In genomic region chr14:37842106-37842505, GRCh38 we compare ENCODE assay signal across 33 cellular contexts.
"Had no signal": no experiment of that assay in that cellular context is flagged by ENCODE, and none has a peak within 500 bp of the region (broad histone marks: within the 10 kb centered on the region; RNA-seq: fewer than 3 reads in every experiment).

No MANE protein-coding gene starts in this region.

- H3K9me3 Mint-ChIP-seq: activated CD4-positive, alpha-beta memory T cell treated with anti-CD3 and anti-CD28 coated beads for 36 hours had no signal

- H3K27ac Mint-ChIP-seq: activated CD4-positive, alpha-beta memory T cell treated with anti-CD3 and anti-CD28 coated beads for 36 hours; activated CD4-positive, alpha-beta T cell treated with anti-CD3 and anti-CD28 coated beads for 36 hours; activated CD4-positive, alpha-beta T cell treated with anti-CD3 and anti-CD28 coated beads, Interleukin-2, amount 10 ng/mL, durations not matched to agents 24 days and 14 days; activated CD8-positive, alpha-beta memory T cell treated with anti-CD3 and anti-CD28 coated beads, Interleukin-2, amount 10 ng/mL, durations not matched to agents 7 days and 5 days; activated CD8-positive, alpha-beta T cell treated with anti-CD3 and anti-CD28 coated beads, Interleukin-2, amount 10 ng/mL, durations not matched to agents 7 days and 5 days; activated naive CD4-positive, alpha-beta T cell treated with anti-CD3 and anti-CD28 coated beads for 36 hours; activated naive CD4-positive, alpha-beta T cell treated with anti-CD3 and anti-CD28 coated beads, Interleukin-2, amount 50 U/mL, for 24 hours; activated naive CD8-positive, alpha-beta T cell treated with anti-CD3 and anti-CD28 coated beads for 36 hours; activated naive CD8-positive, alpha-beta T cell treated with anti-CD3 and anti-CD28 coated beads, Interleukin-2, amount 50 U/mL, for 24 hours; activated T-helper 1 cell treated with anti-CD3 and anti-CD28 coated beads, Interleukin-12 subunit alpha, Interleukin-12 subunit beta, Interleukin-2, Interleukin-4 antibody, amounts not matched to agents 30 ng/mL and 10 ng/mL and 1 ng/mL, durations not matched to agents 14 hours and 24 hours and 36 hours; activated T-helper 2 cell treated with anti-CD3 and anti-CD28 coated beads, Interferon-gamma antibody, Interleukin-2, Interleukin-4, amounts not matched to agents 10 μg/mL and 5 μg/mL and 100 μg/mL, durations not matched to agents 14 hours and 24 hours and 36 hours; effector memory CD8-positive, alpha-beta T cell had no signal

- H3K27me3 Mint-ChIP-seq: activated CD4-positive, alpha-beta T cell treated with anti-CD3 and anti-CD28 coated beads for 36 hours; activated CD4-positive, alpha-beta T cell treated with anti-CD3 and anti-CD28 coated beads, Interleukin-2, amount 10 ng/mL, durations not matched to agents 24 days and 14 days; activated CD8-positive, alpha-beta memory T cell treated with anti-CD3 and anti-CD28 coated beads, Interleukin-2, amount 10 ng/mL, durations not matched to agents 7 days and 5 days; activated naive CD8-positive, alpha-beta T cell treated with anti-CD3 and anti-CD28 coated beads for 36 hours; effector memory CD8-positive, alpha-beta T cell had no signal

- H3K36me3 Mint-ChIP-seq: activated CD4-positive, alpha-beta memory T cell treated with anti-CD3 and anti-CD28 coated beads for 36 hours; activated CD8-positive, alpha-beta memory T cell treated with anti-CD3 and anti-CD28 coated beads, Interleukin-2, amount 10 ng/mL, durations not matched to agents 7 days and 5 days; activated naive CD4-positive, alpha-beta T cell treated with anti-CD3 and anti-CD28 coated beads, Interleukin-2, amount 50 U/mL, for 24 hours; activated naive CD8-positive, alpha-beta T cell treated with anti-CD3 and anti-CD28 coated beads for 36 hours had no signal

- H3K27ac ChIP-seq: adrenal gland, body of pancreas, esophagus muscularis mucosa, foreskin keratinocyte, gastrocnemius medialis, heart left ventricle had no signal

- DNase-seq: activated CD4-positive, alpha-beta memory T cell treated with anti-CD3 and anti-CD28 coated beads for 36 hours; activated CD4-positive, alpha-beta T cell treated with anti-CD3 and anti-CD28 coated beads for 36 hours; activated CD4-positive, alpha-beta T cell treated with anti-CD3 and anti-CD28 coated beads, Interleukin-2, amount 10 ng/mL, durations not matched to agents 24 days and 14 days; activated CD4-positive, CD25-positive, alpha-beta regulatory T cell; activated CD4-positive, CD25-positive, alpha-beta regulatory T cell treated with anti-CD3 and anti-CD28 coated beads, Interleukin-2, amount 50 U/mL, for 72 hours; activated CD8-positive, alpha-beta memory T cell treated with anti-CD3 and anti-CD28 coated beads, Interleukin-2, amount 10 ng/mL, durations not matched to agents 7 days and 5 days; activated CD8-positive, alpha-beta memory T cell treated with anti-CD3 and anti-CD28 coated beads, Interleukin-2, amount 50 U/mL, for 4 hours; activated CD8-positive, alpha-beta T cell treated with anti-CD3 and anti-CD28 coated beads, Interleukin-2, amount 10 ng/mL, durations not matched to agents 7 days and 5 days; activated effector memory CD4-positive, alpha-beta T cell treated with anti-CD3 and anti-CD28 coated beads, Interleukin-2, amount 50 U/mL, for 16 hours; activated naive CD4-positive, alpha-beta T cell treated with anti-CD3 and anti-CD28 coated beads for 36 hours; activated naive CD8-positive, alpha-beta T cell treated with anti-CD3 and anti-CD28 coated beads for 36 hours; activated naive CD8-positive, alpha-beta T cell treated with anti-CD3 and anti-CD28 coated beads, Interleukin-2, amount 50 U/mL, for 24 hours; activated T-cell treated with anti-CD3 and anti-CD28 coated beads, Interleukin-2, amount 50 U/mL, for 1 hour; activated T-cell treated with anti-CD3 and anti-CD28 coated beads, Interleukin-2, amount 50 U/mL, for 48 hours; adrenal gland; amygdala; aorta; body of pancreas; caudate nucleus; cortex of kidney; dermis blood vessel endothelial cell; effector CD4-positive, alpha-beta T cell; effector memory CD8-positive, alpha-beta T cell; erythroblast; foreskin keratinocyte; gastrocnemius medialis; glutamatergic neuron; heart left ventricle; hypothalamus had no signal

- H3K4me3 Mint-ChIP-seq: activated CD4-positive, alpha-beta memory T cell treated with anti-CD3 and anti-CD28 coated beads for 36 hours; activated CD4-positive, alpha-beta T cell treated with anti-CD3 and anti-CD28 coated beads for 36 hours; activated CD4-positive, alpha-beta T cell treated with anti-CD3 and anti-CD28 coated beads, Interleukin-2, amount 10 ng/mL, durations not matched to agents 24 days and 14 days; activated CD8-positive, alpha-beta memory T cell treated with anti-CD3 and anti-CD28 coated beads, Interleukin-2, amount 10 ng/mL, durations not matched to agents 7 days and 5 days; activated CD8-positive, alpha-beta T cell treated with anti-CD3 and anti-CD28 coated beads, Interleukin-2, amount 10 ng/mL, durations not matched to agents 7 days and 5 days; activated naive CD4-positive, alpha-beta T cell treated with anti-CD3 and anti-CD28 coated beads for 36 hours; activated naive CD4-positive, alpha-beta T cell treated with anti-CD3 and anti-CD28 coated beads, Interleukin-2, amount 50 U/mL, for 24 hours; activated naive CD8-positive, alpha-beta T cell treated with anti-CD3 and anti-CD28 coated beads for 36 hours; activated naive CD8-positive, alpha-beta T cell treated with anti-CD3 and anti-CD28 coated beads, Interleukin-2, amount 50 U/mL, for 24 hours; activated T-helper 1 cell treated with anti-CD3 and anti-CD28 coated beads, Interleukin-12 subunit alpha, Interleukin-12 subunit beta, Interleukin-2, Interleukin-4 antibody, amounts not matched to agents 30 ng/mL and 10 ng/mL and 1 ng/mL, durations not matched to agents 14 hours and 24 hours and 36 hours; effector memory CD8-positive, alpha-beta T cell had no signal

- H3K4me1 Mint-ChIP-seq: activated CD4-positive, alpha-beta T cell treated with anti-CD3 and anti-CD28 coated beads for 36 hours; activated CD4-positive, alpha-beta T cell treated with anti-CD3 and anti-CD28 coated beads, Interleukin-2, amount 10 ng/mL, durations not matched to agents 24 days and 14 days; activated CD8-positive, alpha-beta memory T cell treated with anti-CD3 and anti-CD28 coated beads, Interleukin-2, amount 10 ng/mL, durations not matched to agents 7 days and 5 days; activated naive CD4-positive, alpha-beta T cell treated with anti-CD3 and anti-CD28 coated beads, Interleukin-2, amount 50 U/mL, for 24 hours; activated naive CD8-positive, alpha-beta T cell treated with anti-CD3 and anti-CD28 coated beads for 36 hours; activated naive CD8-positive, alpha-beta T cell treated with anti-CD3 and anti-CD28 coated beads, Interleukin-2, amount 50 U/mL, for 24 hours had no signal
